Comparison of ENCODE assay signal across 1 cellular context in genomic region chr4:173500841-173501591, GRCh38.
A peak's percentile ranks its signal among the peaks of the same experiment; 100 is the strongest.
TF ChIP-seq lines count a peak whose summit lies in the region.

No MANE protein-coding gene starts in this region.

TF ChIP-seq in GM23338, 12 proteins besides CTCF, POLR2A, EP300 and RAD21 (continued from another document):
- TF ChIP-seq, protein P1, sequence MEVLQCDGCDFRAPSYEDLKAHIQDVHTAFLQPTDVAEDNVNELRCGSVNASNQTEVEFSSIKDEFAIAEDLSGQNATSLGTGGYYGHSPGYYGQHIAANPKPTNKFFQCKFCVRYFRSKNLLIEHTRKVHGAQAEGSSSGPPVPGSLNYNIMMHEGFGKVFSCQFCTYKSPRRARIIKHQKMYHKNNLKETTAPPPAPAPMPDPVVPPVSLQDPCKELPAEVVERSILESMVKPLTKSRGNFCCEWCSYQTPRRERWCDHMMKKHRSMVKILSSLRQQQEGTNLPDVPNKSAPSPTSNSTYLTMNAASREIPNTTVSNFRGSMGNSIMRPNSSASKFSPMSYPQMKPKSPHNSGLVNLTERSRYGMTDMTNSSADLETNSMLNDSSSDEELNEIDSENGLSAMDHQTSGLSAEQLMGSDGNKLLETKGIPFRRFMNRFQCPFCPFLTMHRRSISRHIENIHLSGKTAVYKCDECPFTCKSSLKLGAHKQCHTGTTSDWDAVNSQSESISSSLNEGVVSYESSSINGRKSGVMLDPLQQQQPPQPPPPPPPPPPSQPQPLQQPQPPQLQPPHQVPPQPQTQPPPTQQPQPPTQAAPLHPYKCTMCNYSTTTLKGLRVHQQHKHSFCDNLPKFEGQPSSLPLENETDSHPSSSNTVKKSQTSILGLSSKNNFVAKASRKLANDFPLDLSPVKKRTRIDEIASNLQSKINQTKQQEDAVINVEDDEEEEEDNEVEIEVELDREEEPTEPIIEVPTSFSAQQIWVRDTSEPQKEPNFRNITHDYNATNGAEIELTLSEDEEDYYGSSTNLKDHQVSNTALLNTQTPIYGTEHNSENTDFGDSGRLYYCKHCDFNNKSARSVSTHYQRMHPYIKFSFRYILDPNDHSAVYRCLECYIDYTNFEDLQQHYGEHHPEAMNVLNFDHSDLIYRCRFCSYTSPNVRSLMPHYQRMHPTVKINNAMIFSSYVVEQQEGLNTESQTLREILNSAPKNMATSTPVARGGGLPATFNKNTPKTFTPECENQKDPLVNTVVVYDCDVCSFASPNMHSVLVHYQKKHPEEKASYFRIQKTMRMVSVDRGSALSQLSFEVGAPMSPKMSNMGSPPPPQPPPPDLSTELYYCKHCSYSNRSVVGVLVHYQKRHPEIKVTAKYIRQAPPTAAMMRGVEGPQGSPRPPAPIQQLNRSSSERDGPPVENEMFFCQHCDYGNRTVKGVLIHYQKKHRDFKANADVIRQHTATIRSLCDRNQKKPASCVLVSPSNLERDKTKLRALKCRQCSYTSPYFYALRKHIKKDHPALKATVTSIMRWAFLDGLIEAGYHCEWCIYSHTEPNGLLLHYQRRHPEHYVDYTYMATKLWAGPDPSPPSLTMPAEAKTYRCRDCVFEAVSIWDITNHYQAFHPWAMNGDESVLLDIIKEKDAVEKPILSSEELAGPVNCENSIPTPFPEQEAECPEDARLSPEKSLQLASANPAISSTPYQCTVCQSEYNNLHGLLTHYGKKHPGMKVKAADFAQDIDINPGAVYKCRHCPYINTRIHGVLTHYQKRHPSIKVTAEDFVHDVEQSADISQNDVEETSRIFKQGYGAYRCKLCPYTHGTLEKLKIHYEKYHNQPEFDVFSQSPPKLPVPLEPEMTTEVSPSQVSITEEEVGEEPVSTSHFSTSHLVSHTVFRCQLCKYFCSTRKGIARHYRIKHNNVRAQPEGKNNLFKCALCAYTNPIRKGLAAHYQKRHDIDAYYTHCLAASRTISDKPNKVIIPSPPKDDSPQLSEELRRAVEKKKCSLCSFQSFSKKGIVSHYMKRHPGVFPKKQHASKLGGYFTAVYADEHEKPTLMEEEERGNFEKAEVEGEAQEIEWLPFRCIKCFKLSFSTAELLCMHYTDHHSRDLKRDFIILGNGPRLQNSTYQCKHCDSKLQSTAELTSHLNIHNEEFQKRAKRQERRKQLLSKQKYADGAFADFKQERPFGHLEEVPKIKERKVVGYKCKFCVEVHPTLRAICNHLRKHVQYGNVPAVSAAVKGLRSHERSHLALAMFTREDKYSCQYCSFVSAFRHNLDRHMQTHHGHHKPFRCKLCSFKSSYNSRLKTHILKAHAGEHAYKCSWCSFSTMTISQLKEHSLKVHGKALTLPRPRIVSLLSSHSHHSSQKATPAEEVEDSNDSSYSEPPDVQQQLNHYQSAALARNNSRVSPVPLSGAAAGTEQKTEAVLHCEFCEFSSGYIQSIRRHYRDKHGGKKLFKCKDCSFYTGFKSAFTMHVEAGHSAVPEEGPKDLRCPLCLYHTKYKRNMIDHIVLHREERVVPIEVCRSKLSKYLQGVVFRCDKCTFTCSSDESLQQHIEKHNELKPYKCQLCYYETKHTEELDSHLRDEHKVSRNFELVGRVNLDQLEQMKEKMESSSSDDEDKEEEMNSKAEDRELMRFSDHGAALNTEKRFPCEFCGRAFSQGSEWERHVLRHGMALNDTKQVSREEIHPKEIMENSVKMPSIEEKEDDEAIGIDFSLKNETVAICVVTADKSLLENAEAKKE (CRISPR knock-in tag; IDR thresholded peaks at IDR 0.05) = no peak
- TF ChIP-seq, protein P2, sequence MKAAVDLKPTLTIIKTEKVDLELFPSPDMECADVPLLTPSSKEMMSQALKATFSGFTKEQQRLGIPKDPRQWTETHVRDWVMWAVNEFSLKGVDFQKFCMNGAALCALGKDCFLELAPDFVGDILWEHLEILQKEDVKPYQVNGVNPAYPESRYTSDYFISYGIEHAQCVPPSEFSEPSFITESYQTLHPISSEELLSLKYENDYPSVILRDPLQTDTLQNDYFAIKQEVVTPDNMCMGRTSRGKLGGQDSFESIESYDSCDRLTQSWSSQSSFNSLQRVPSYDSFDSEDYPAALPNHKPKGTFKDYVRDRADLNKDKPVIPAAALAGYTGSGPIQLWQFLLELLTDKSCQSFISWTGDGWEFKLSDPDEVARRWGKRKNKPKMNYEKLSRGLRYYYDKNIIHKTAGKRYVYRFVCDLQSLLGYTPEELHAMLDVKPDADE (IDR thresholded peaks at IDR 0.05) = peak; percentile 47; the same call in 1 of the 2 replicates
- TF ChIP-seq ZNF114 (CRISPR knock-in tag; IDR thresholded peaks at IDR 0.05) (no peak), ZNF331 (CRISPR knock-in tag; IDR thresholded peaks at IDR 0.05; ENCODE audit: low read depth) (no peak)
